ENCODE assay signal across 28 cellular contexts in genomic region chr22:49206281-49206680, GRCh38.
A peak's percentile ranks its signal among the peaks of the same experiment; 100 is the strongest.
DNase-seq lines count a peak whose midpoint lies in the region; ATAC-seq and TF ChIP-seq lines count a peak whose summit lies in the region.
"Had no signal": no experiment of that assay in that cellular context is flagged by ENCODE, and none has a peak within 500 bp of the region (broad histone marks: within the 10 kb centered on the region; RNA-seq: fewer than 3 reads in every experiment).

No MANE protein-coding gene starts in this region.

- H3K36me3 Mint-ChIP-seq in chondrocyte (ENCODE audit: low read depth): no peaks in the 10 kb centered on the region
- no peaks in the 10 kb centered on the region for H3K36me3 Mint-ChIP-seq in mesothelial cell of epicardium
- no peaks in the 10 kb centered on the region for H3K36me3 Mint-ChIP-seq in type B pancreatic cell
- H3K36me3 Mint-ChIP-seq: brain had no signal

- TF ChIP-seq CTCF in chondrocyte (IDR thresholded peaks at IDR 0.05) (no peak), mesothelial cell of epicardium (IDR thresholded peaks at IDR 0.05; ENCODE audit: unreplicated experiment) (no peak), type B pancreatic cell (conservative IDR thresholded peaks at IDR 0.05) (no peak)

- H3K27ac Mint-ChIP-seq in chondrocyte (ENCODE audit: unreplicated experiment) (no peak overlapping the region), mesothelial cell of epicardium (no peak overlapping the region), type B pancreatic cell (no peak overlapping the region)
- H3K27ac Mint-ChIP-seq: activated CD4-positive, alpha-beta T cell treated with anti-CD3 and anti-CD28 coated beads, Interleukin-2, amount 10 ng/mL, durations not matched to agents 24 days and 14 days; activated T-cell treated with anti-CD3 and anti-CD28 coated beads, Interleukin-2, amount 50 U/mL, for 72 hours; HFFc6 had no signal

- H3K4me3 Mint-ChIP-seq in chondrocyte (ENCODE audit: unreplicated experiment): no peak overlapping the region
- no peak overlapping the region for H3K4me3 Mint-ChIP-seq in mesothelial cell of epicardium
- no peak overlapping the region for H3K4me3 Mint-ChIP-seq in type B pancreatic cell
- H3K4me3 Mint-ChIP-seq: activated CD4-positive, alpha-beta T cell treated with anti-CD3 and anti-CD28 coated beads, Interleukin-2, amount 10 ng/mL, durations not matched to agents 24 days and 14 days; activated T-cell treated with anti-CD3 and anti-CD28 coated beads, Interleukin-2, amount 50 U/mL, for 72 hours; brain; HFFc6 had no signal

- H3K9me3 Mint-ChIP-seq in chondrocyte (ENCODE audit: low read depth) (peaks cover 24% of the 10 kb centered on the region), mesothelial cell of epicardium (no peaks in the 10 kb centered on the region), type B pancreatic cell (no peaks in the 10 kb centered on the region)
- H3K9me3 Mint-ChIP-seq: activated CD4-positive, alpha-beta T cell treated with anti-CD3 and anti-CD28 coated beads, Interleukin-2, amount 10 ng/mL, durations not matched to agents 24 days and 14 days; activated T-cell treated with anti-CD3 and anti-CD28 coated beads, Interleukin-2, amount 50 U/mL, for 72 hours had no signal

- H3K4me1 Mint-ChIP-seq in chondrocyte (ENCODE audit: low read depth) (no peaks in the 10 kb centered on the region), mesothelial cell of epicardium (peaks cover 6% of the 10 kb centered on the region), type B pancreatic cell (ENCODE audit: unreplicated experiment) (no peaks in the 10 kb centered on the region)
- H3K4me1 Mint-ChIP-seq: activated CD4-positive, alpha-beta T cell treated with anti-CD3 and anti-CD28 coated beads, Interleukin-2, amount 10 ng/mL, durations not matched to agents 24 days and 14 days had no signal

- DNase-seq in activated CD4-positive, CD25-positive, alpha-beta regulatory T cell treated with anti-CD3 and anti-CD28 coated beads, Interleukin-2, amount 50 U/mL, for 72 hours: peak; percentile 12
- DNase-seq in activated CD4-positive, CD25-positive, alpha-beta regulatory T cell (lab: John Stamatoyannopoulos, UW): no peak
- DNase-seq in chondrocyte (ENCODE audit: low spot score) (peak; percentile 64), mesothelial cell of epicardium (ENCODE audit: low spot score in 2 of 2, unreplicated experiment in 2 of 2) (peak; percentile 7 to 21), type B pancreatic cell (ENCODE audit: extremely low spot score, unreplicated experiment) (peak; percentile 53), RKO (ENCODE audit: low spot score) (no peak)
- DNase-seq: 8988T; activated CD4-positive, alpha-beta T cell treated with anti-CD3 and anti-CD28 coated beads, Interleukin-2, amount 10 ng/mL, durations not matched to agents 24 days and 14 days; activated naive CD4-positive, alpha-beta T cell treated with Interleukin-2 at 50 U/mL for 16 hours; activated T-cell treated with anti-CD3 and anti-CD28 coated beads, Interleukin-2, amount 50 U/mL, for 72 hours; amniotic stem cell; cerebellar nuclear complex; DMS79; GM23248; HFFc6; hippocampal formation; left cardiac atrium; MV-4-11; NCI-H1436; stimulated activated CD4-positive, alpha-beta T cell treated with anti-CD3 and anti-CD28 coated beads, Interleukin-12 subunit alpha, Interleukin-12 subunit beta, amount 100 ng/mL, for 4 hours; stimulated activated CD4-positive, alpha-beta T cell treated with anti-CD3 and anti-CD28 coated beads, Interleukin-4, amount 100 ng/mL, for 1 hour; SW 1271; T-helper 9 cell had no signal

- H3K27me3 Mint-ChIP-seq in chondrocyte (ENCODE audit: low read depth) (no peaks in the 10 kb centered on the region), mesothelial cell of epicardium (ENCODE audit: low read depth) (peaks cover 4% of the 10 kb centered on the region), type B pancreatic cell (peaks cover 3% of the 10 kb centered on the region)
- H3K27me3 Mint-ChIP-seq: activated CD4-positive, alpha-beta T cell treated with anti-CD3 and anti-CD28 coated beads, Interleukin-2, amount 10 ng/mL, durations not matched to agents 24 days and 14 days had no signal

- ATAC-seq in GM18498 (IDR thresholded peaks at IDR 0.05; ENCODE audit: unreplicated experiment) (no peak), HG03175 (IDR thresholded peaks at IDR 0.05; ENCODE audit: unreplicated experiment) (no peak)
- ATAC-seq: activated T-cell treated with anti-CD3 and anti-CD28 coated beads, Interleukin-2, amount 50 U/mL, for 72 hours; gastroesophageal sphincter; left cardiac atrium; pancreas had no signal

Comparison
In these comparisons a context has a peak if more than half of its experiments do, and no peak if none do; other contexts are left out.
1. DNase-seq: peak in activated CD4-positive, CD25-positive, alpha-beta regulatory T cell treated with anti-CD3 and anti-CD28 coated beads, Interleukin-2, amount 50 U/mL, for 72 hours (single experiment), chondrocyte (single experiment), mesothelial cell of epicardium (2 of 2) and type B pancreatic cell (single experiment); none in activated CD4-positive, CD25-positive, alpha-beta regulatory T cell (0 of 4) and RKO (single experiment).